ENCODE assay signal across 25 cellular contexts in genomic region chr10:17605936-17606335, GRCh38.
"Had no signal": no experiment of that assay in that cellular context is flagged by ENCODE, and none has a peak within 500 bp of the region (broad histone marks: within the 10 kb centered on the region; RNA-seq: fewer than 3 reads in every experiment).

No MANE protein-coding gene starts in this region.

- H3K9me3 ChIP-seq: stomach, suprapubic skin, testis, thoracic aorta, thyroid gland, tibial artery, tibial nerve, transverse colon, upper lobe of right lung, uterus, vagina had no signal

- H3K4me1 ChIP-seq: suprapubic skin, testis, thyroid gland, uterus, vagina had no signal

- H3K27ac ChIP-seq: stomach, suprapubic skin, testis, thoracic aorta, thyroid gland, tibial artery, tibial nerve, transverse colon, upper lobe of right lung, uterus, vagina had no signal

- H3K4me3 ChIP-seq: stomach, suprapubic skin, testis, thoracic aorta, thyroid gland, tibial artery, tibial nerve, transverse colon, upper lobe of right lung, uterus, vagina had no signal

- ATAC-seq: stimulated activated effector memory CD8-positive, alpha-beta T cell treated with anti-CD3 and anti-CD28 coated beads, Interleukin-12 subunit alpha, Interleukin-12 subunit beta, amount 100 ng/mL, for 72 hours; stimulated activated memory B cell treated with anti-CD40 and anti-IgM and Interleukin-4, amounts not matched to agents 10 μg/mL and 1 μg/mL and 100 μg/mL, for 72 hours; stimulated activated naive B cell treated with anti-CD40 and anti-IgM and Interleukin-4, amounts not matched to agents 10 μg/mL and 1 μg/mL and 100 μg/mL, for 72 hours; stimulated activated naive CD8-positive, alpha-beta T cell treated with anti-CD3 and anti-CD28 coated beads, Interleukin-15, amount 100 ng/mL, for 72 hours; stimulated activated naive CD8-positive, alpha-beta T cell treated with anti-CD3 and anti-CD28 coated beads, Interleukin-15, Interleukin-2, amounts not matched to agents 100 U/mL and 50 U/mL, for 24 hours; upper lobe of right lung had no signal

- H3K36me3 ChIP-seq: stomach, suprapubic skin, thyroid gland, tibial nerve, transverse colon, uterus, vagina had no signal

- H3K27me3 ChIP-seq: stomach, suprapubic skin, testis, thyroid gland, tibial artery, tibial nerve, transverse colon, upper lobe of right lung, uterus, vagina had no signal

- DNase-seq: stimulated activated CD4-positive, alpha-beta T cell treated with anti-CD3 and anti-CD28 coated beads, Interleukin-2, amount 100 ng/mL, for 24 hours; stimulated activated CD4-positive, alpha-beta T cell treated with anti-CD3 and anti-CD28 coated beads, Interleukin-2, amount 100 ng/mL, for 48 hours; stimulated activated CD4-positive, alpha-beta T cell treated with anti-CD3 and anti-CD28 coated beads, Interleukin-4, amount 100 ng/mL, for 1 hour; stimulated activated CD4-positive, alpha-beta T cell treated with anti-CD3 and anti-CD28 coated beads, Interleukin-4, amount 100 ng/mL, for 4 hours; stimulated activated CD8-positive, alpha-beta memory T cell treated with anti-CD3 and anti-CD28 coated beads, Interleukin-4, amount 100 ng/mL, for 48 hours; stimulated activated naive B cell treated with anti-CD40 and anti-IgM and Interleukin-4, amounts not matched to agents 10 μg/mL and 1 μg/mL and 100 μg/mL, for 72 hours; stimulated activated naive CD4-positive, alpha-beta T cell; stimulated activated naive CD4-positive, alpha-beta T cell treated with Interleukin-2 at 50 U/mL for 16 hours; stimulated activated naive CD8-positive, alpha-beta T cell treated with anti-CD3 and anti-CD28 coated beads, Interleukin-15, amount 100 ng/mL, for 72 hours; stimulated activated naive CD8-positive, alpha-beta T cell treated with anti-CD3 and anti-CD28 coated beads, Interleukin-15, Interleukin-2, amounts not matched to agents 100 U/mL and 50 U/mL, for 24 hours; stomach; substantia nigra; testis; thyroid gland; tibial artery; transverse colon; trophoblast cell; upper lobe of right lung; uterus had no signal
